8 cellular contexts compared by ENCODE assay signal in genomic region chr1:32962248-32962896, GRCh38. TPM values are rescaled to one million over a fixed set of nuclear protein-coding genes. Genes with fewer than 3 reads are reported as not detected.
DNase-seq lines count a peak whose midpoint lies in the region; ATAC-seq and TF ChIP-seq lines count a peak whose summit lies in the region.

No MANE protein-coding gene starts in this region.

- H3K27me3 Mint-ChIP-seq in activated naive CD4-positive, alpha-beta T cell treated with anti-CD3 and anti-CD28 coated beads for 36 hours (ENCODE audit: low read depth), result no peaks in the 10 kb centered on the region

- peak overlapping the region; percentile 80 for H3K4me3 Mint-ChIP-seq in activated naive CD4-positive, alpha-beta T cell treated with anti-CD3 and anti-CD28 coated beads for 36 hours

- peaks cover 5% of the 10 kb centered on the region for H3K4me1 ChIP-seq in parathyroid adenoma

- CTCF ChIA-PET in activated naive CD4-positive, alpha-beta T cell treated with anti-CD3 and anti-CD28 coated beads for 36 hours (lab: Charles Lee), result interaction anchor here (1.1 kb wide), 1 partner anchor 29 kb away, joined by 4 read pairs; no protein-coding TSS in a partner anchor

- H3K27me3 ChIP-seq in parathyroid adenoma (ENCODE audit: control insufficient read depth, insufficient read depth, low read length), result no peaks in the 10 kb centered on the region

- H3K36me3 ChIP-seq in parathyroid adenoma (ENCODE audit: control insufficient read depth, insufficient read depth, low read length), result no peaks in the 10 kb centered on the region

- no peak overlapping the region for H3K27ac Mint-ChIP-seq in activated naive CD4-positive, alpha-beta T cell treated with anti-CD3 and anti-CD28 coated beads for 36 hours

- no peak for DNase-seq in activated naive CD4-positive, alpha-beta T cell treated with anti-CD3 and anti-CD28 coated beads for 36 hours
- DNase-seq in activated naive CD4-positive, alpha-beta T cell (lab: John Stamatoyannopoulos, UW), result no peak
- DNase-seq in OCI-M1 (lab: John Stamatoyannopoulos, UW), result peak; percentile 86
- no peak for DNase-seq in epithelial cell of esophagus (ENCODE audit: low read depth)
- no peak for DNase-seq in DMS 273 treated with DMSO at 0.1 percent for 48 hours (lab: John Stamatoyannopoulos, UW)
- no peak for DNase-seq in NCI-H82 treated with DMSO at 0.1 percent for 48 hours (lab: John Stamatoyannopoulos, UW; ENCODE audit: unreplicated experiment)

- peaks cover 43% of the 10 kb centered on the region for H3K4me1 Mint-ChIP-seq in activated naive CD4-positive, alpha-beta T cell treated with anti-CD3 and anti-CD28 coated beads for 36 hours (ENCODE audit: low read depth)

- no peak for ATAC-seq in HG03571 (IDR thresholded peaks at IDR 0.05; ENCODE audit: unreplicated experiment)

- peaks cover 9% of the 10 kb centered on the region for H3K79me2 ChIP-seq in parathyroid adenoma

- no peak for TF ChIP-seq CTCF in epithelial cell of esophagus (IDR thresholded peaks at IDR 0.05; ENCODE audit: insufficient read depth, low read depth, low read length, missing control alignments)
- TF ChIP-seq CTCF in parathyroid adenoma (IDR thresholded peaks at IDR 0.05), result no peak

- intact Hi-C loops in activated naive CD4-positive, alpha-beta T cell treated with anti-CD3 and anti-CD28 coated beads for 36 hours (cut with micrococcal nuclease), result loop anchor here (2.0 to 5.0 kb wide), 2 partner anchors 44 to 310 kb away; partner anchors contain the start of genes RBBP4 and ZBTB8OS

- H3K4me3 ChIP-seq in epithelial cell of esophagus (ENCODE audit: low read length), result peak overlapping the region; percentile 74
- H3K4me3 ChIP-seq in parathyroid adenoma (ENCODE audit: low read depth, low read length), result peak overlapping the region; percentile 84

- no peak overlapping the region for H2AFZ ChIP-seq in parathyroid adenoma

- H3K4me2 ChIP-seq in parathyroid adenoma (ENCODE audit: low read length), result peak overlapping the region; percentile 92

- no peak overlapping the region for H3K27ac ChIP-seq in parathyroid adenoma

- no peaks in the 10 kb centered on the region for H3K36me3 Mint-ChIP-seq in activated naive CD4-positive, alpha-beta T cell treated with anti-CD3 and anti-CD28 coated beads for 36 hours (ENCODE audit: low read depth)

- no peaks in the 10 kb centered on the region for H3K9me3 Mint-ChIP-seq in activated naive CD4-positive, alpha-beta T cell treated with anti-CD3 and anti-CD28 coated beads for 36 hours

- no peak overlapping the region for H3K9ac ChIP-seq in parathyroid adenoma

- H3K9me3 ChIP-seq in parathyroid adenoma (ENCODE audit: control insufficient read depth, low read length), result no peaks in the 10 kb centered on the region

RNA-seq across cellular contexts. Expression of gene RNF19B, which starts 2.2 kb away (rescaled TPM):
- total RNA-seq in activated naive CD4-positive, alpha-beta T cell treated with anti-CD3 and anti-CD28 coated beads for 36 hours, result 10 to 100 TPM; 12.5 to 13.3 TPM
